ENCODE assay signal across 1 cellular context in genomic region chr10:4822208-4822607, GRCh38.
TF ChIP-seq lines count a peak whose summit lies in the region.

No MANE protein-coding gene starts in this region.

TF ChIP-seq in HepG2, 621 proteins besides CTCF, POLR2A, EP300 and RAD21 (continued from another document):
- TF ChIP-seq, protein P1, sequence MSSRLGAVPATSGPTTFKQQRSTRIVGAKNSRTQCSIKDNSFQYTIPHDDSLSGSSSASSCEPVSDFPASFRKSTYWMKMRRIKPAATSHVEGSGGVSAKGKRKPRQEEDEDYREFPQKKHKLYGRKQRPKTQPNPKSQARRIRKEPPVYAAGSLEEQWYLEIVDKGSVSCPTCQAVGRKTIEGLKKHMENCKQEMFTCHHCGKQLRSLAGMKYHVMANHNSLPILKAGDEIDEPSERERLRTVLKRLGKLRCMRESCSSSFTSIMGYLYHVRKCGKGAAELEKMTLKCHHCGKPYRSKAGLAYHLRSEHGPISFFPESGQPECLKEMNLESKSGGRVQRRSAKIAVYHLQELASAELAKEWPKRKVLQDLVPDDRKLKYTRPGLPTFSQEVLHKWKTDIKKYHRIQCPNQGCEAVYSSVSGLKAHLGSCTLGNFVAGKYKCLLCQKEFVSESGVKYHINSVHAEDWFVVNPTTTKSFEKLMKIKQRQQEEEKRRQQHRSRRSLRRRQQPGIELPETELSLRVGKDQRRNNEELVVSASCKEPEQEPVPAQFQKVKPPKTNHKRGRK (CRISPR knock-in tag; IDR thresholded peaks at IDR 0.05): no peak
- TF ChIP-seq ZSCAN12 (CRISPR knock-in tag; IDR thresholded peaks at IDR 0.05) (no peak), BCLAF1 (IDR thresholded peaks at IDR 0.05) (no peak), GLI4 (CRISPR knock-in tag; IDR thresholded peaks at IDR 0.05; ENCODE audit: borderline replicate concordance) (no peak), MED1 (CRISPR knock-in tag; IDR thresholded peaks at IDR 0.05) (no peak), ZNF331 (CRISPR knock-in tag; IDR thresholded peaks at IDR 0.05) (no peak), NFE2 (CRISPR knock-in tag; IDR thresholded peaks at IDR 0.05) (no peak), ZNF670 (CRISPR knock-in tag; IDR thresholded peaks at IDR 0.05; ENCODE audit: borderline replicate concordance) (no peak), ZNF468 (CRISPR knock-in tag; IDR thresholded peaks at IDR 0.05) (no peak), MYC (CRISPR knock-in tag; IDR thresholded peaks at IDR 0.05; ENCODE audit: borderline replicate concordance) (no peak), ZBTB46 (CRISPR knock-in tag; IDR thresholded peaks at IDR 0.05; ENCODE audit: borderline replicate concordance) (no peak), SMAD1 (CRISPR knock-in tag; IDR thresholded peaks at IDR 0.05; ENCODE audit: borderline replicate concordance, low read depth) (no peak)
- TF ChIP-seq, protein P2, sequence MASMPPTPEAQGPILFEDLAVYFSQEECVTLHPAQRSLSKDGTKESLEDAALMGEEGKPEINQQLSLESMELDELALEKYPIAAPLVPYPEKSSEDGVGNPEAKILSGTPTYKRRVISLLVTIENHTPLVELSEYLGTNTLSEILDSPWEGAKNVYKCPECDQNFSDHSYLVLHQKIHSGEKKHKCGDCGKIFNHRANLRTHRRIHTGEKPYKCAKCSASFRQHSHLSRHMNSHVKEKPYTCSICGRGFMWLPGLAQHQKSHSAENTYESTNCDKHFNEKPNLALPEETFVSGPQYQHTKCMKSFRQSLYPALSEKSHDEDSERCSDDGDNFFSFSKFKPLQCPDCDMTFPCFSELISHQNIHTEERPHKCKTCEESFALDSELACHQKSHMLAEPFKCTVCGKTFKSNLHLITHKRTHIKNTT (CRISPR knock-in tag; IDR thresholded peaks at IDR 0.05): no peak
